In the genomic region with DNA sequence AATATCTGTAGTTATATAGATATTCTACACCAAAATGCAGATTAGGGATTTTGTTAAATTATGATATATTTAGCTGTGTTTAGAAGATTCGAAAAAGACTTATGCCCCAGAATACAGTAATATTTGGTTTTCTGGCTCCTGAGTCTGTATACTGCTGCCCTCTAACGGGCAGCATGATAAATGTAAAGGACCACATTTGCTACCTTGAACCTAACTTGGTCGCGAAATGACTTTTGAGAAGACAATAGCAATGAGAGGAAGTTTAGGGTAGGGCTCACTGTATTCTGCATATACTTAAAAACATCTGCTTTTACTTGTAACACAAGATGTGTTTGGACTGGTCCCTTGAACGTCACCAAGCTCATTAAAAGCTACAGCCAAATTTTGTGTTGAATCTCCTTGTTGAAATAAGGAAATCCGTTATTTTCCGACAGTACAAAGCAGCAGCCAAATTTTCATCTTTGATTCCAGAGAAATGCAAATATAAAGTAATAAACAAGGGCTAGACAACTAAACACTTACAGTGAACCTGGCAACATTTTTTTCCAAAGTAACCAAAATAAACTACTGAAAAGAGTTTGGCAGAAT, we compare ENCODE assay signal across 8 cellular contexts.
DNase-seq lines count a peak whose midpoint lies in the region; FAIRE-seq and TF ChIP-seq lines count a peak whose summit lies in the region.

No MANE protein-coding gene starts in this region.

- peaks cover 32 to 35% of the 10 kb centered on the region in 2 donors for H3K36me3 Mint-ChIP-seq in CD14-positive monocyte
- no peaks in the 10 kb centered on the region for H3K36me3 Mint-ChIP-seq in activated CD4-positive, alpha-beta memory T cell treated with anti-CD3 and anti-CD28 coated beads for 36 hours

- peak; percentile 59 for FAIRE-seq in GM18507 (lab: Jason Lieb, UNC)

- H3K4me1 Mint-ChIP-seq in CD14-positive monocyte: peaks cover 2% of the 10 kb centered on the region
- H3K4me1 Mint-ChIP-seq in activated CD4-positive, alpha-beta memory T cell treated with anti-CD3 and anti-CD28 coated beads for 36 hours (ENCODE audit: low read depth): no peaks in the 10 kb centered on the region

- H3K9me3 Mint-ChIP-seq in CD14-positive monocyte: no peaks in the 10 kb centered on the region
- H3K9me3 Mint-ChIP-seq in activated CD4-positive, alpha-beta memory T cell treated with anti-CD3 and anti-CD28 coated beads for 36 hours: no peaks in the 10 kb centered on the region

- CTCF ChIA-PET in activated CD4-positive, alpha-beta memory T cell treated with anti-CD3 and anti-CD28 coated beads for 36 hours (lab: Charles Lee): interaction anchor here (0.5 to 2.9 kb wide), 24 partner anchors 9 to 440 kb away, joined by 3 to 39 read pairs (median 5); a partner anchor contains a TSS

- H3K4me3 Mint-ChIP-seq in CD14-positive monocyte: no peak overlapping the region
- no peak overlapping the region for H3K4me3 Mint-ChIP-seq in activated CD4-positive, alpha-beta memory T cell treated with anti-CD3 and anti-CD28 coated beads for 36 hours

- DNase-seq in CD14-positive monocyte (ENCODE audit: low spot score): no peak
- peak; percentile 36 for DNase-seq in GM18507 (ENCODE audit: extremely low spot score, insufficient read length, low read depth)
- DNase-seq in MV-4-11 (lab: John Stamatoyannopoulos, UW): peak; percentile 60
- DNase-seq in activated CD4-positive, alpha-beta memory T cell treated with anti-CD3 and anti-CD28 coated beads for 36 hours: peak; percentile 28
- DNase-seq in globus pallidus (ENCODE audit: low spot score): peak; percentile 30
- peak; percentile 32 for DNase-seq in pulmonary artery endothelial cell (ENCODE audit: low read depth, low spot score)
- no peak for DNase-seq in cerebellar nuclear complex (lab: John Stamatoyannopoulos, UW)
- no peak for DNase-seq in ureter (ENCODE audit: low spot score)

- H3K27me3 Mint-ChIP-seq in CD14-positive monocyte (ENCODE audit: low read depth in 3 of 3): peaks cover 0 to 1% (median 0%) of the 10 kb centered on the region in 3 donors
- no peaks in the 10 kb centered on the region for H3K27me3 Mint-ChIP-seq in activated CD4-positive, alpha-beta memory T cell treated with anti-CD3 and anti-CD28 coated beads for 36 hours

- TF ChIP-seq CTCF in CD14-positive monocyte (IDR thresholded peaks at IDR 0.05): peak; percentile 33

- H3K27ac Mint-ChIP-seq in CD14-positive monocyte: no peak overlapping the region
- no peak overlapping the region for H3K27ac Mint-ChIP-seq in activated CD4-positive, alpha-beta memory T cell treated with anti-CD3 and anti-CD28 coated beads for 36 hours

- intact Hi-C loops in CD14-positive monocyte (cut with micrococcal nuclease): no loop called here
- intact Hi-C loops in activated CD4-positive, alpha-beta memory T cell treated with anti-CD3 and anti-CD28 coated beads for 36 hours (cut with micrococcal nuclease): loop anchor here (1.0 kb wide), 4 partner anchors 111 to 350 kb away; no protein-coding TSS in a partner anchor

- POLR2A ChIA-PET in activated CD4-positive, alpha-beta memory T cell treated with anti-CD3 and anti-CD28 coated beads for 36 hours (lab: Charles Lee): interaction anchor here (1.0 kb wide), 1 partner anchor 214 kb away, joined by 4 read pairs; no protein-coding TSS in a partner anchor

Comparison
In these comparisons a context has a peak if more than half of its experiments do, and no peak if none do; other contexts are left out.
1. DNase-seq: peak in GM18507 (single experiment), MV-4-11 (single experiment), activated CD4-positive, alpha-beta memory T cell treated with anti-CD3 and anti-CD28 coated beads for 36 hours (single experiment), globus pallidus (single experiment) and pulmonary artery endothelial cell (single experiment); none in CD14-positive monocyte (single experiment), cerebellar nuclear complex (0 of 2) and ureter (single experiment).